In genomic region chr2:231684314-231685223, GRCh38 we compare ENCODE assay signal across 1 cellular context.
TF ChIP-seq lines count a peak whose summit lies in the region.

No MANE protein-coding gene starts in this region.

TF ChIP-seq in GM23338, 12 proteins besides CTCF, POLR2A, EP300 and RAD21 (continued from another document):
- no peak for TF ChIP-seq EZH2 (IDR thresholded peaks at IDR 0.05; ENCODE audit: low read depth, unreplicated experiment)
- no peak for TF ChIP-seq ZNF462 (CRISPR knock-in tag; IDR thresholded peaks at IDR 0.05)
- TF ChIP-seq, protein P1, sequence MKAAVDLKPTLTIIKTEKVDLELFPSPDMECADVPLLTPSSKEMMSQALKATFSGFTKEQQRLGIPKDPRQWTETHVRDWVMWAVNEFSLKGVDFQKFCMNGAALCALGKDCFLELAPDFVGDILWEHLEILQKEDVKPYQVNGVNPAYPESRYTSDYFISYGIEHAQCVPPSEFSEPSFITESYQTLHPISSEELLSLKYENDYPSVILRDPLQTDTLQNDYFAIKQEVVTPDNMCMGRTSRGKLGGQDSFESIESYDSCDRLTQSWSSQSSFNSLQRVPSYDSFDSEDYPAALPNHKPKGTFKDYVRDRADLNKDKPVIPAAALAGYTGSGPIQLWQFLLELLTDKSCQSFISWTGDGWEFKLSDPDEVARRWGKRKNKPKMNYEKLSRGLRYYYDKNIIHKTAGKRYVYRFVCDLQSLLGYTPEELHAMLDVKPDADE (IDR thresholded peaks at IDR 0.05), result no peak; the same call in 1 of the 2 replicates
- TF ChIP-seq NANOG (IDR thresholded peaks at IDR 0.05; ENCODE audit: borderline replicate concordance), result no peak
- TF ChIP-seq POLR2AphosphoS5 (IDR thresholded peaks at IDR 0.05; ENCODE audit: low read depth), result no peak
- no peak for TF ChIP-seq STAT1 (IDR thresholded peaks at IDR 0.05; ENCODE audit: unreplicated experiment)
- no peak for TF ChIP-seq ZNF114 (CRISPR knock-in tag; IDR thresholded peaks at IDR 0.05)
- no peak for TF ChIP-seq CREB1 (CRISPR knock-in tag; IDR thresholded peaks at IDR 0.05; ENCODE audit: low read depth)
- no peak for TF ChIP-seq JUNB (IDR thresholded peaks at IDR 0.05; ENCODE audit: unreplicated experiment)
